ENCODE assay signal across 33 cellular contexts in genomic region chr10:3442451-3442990, GRCh38.
"Had no signal": no experiment of that assay in that cellular context is flagged by ENCODE, and none has a peak within 500 bp of the region (broad histone marks: within the 10 kb centered on the region; RNA-seq: fewer than 3 reads in every experiment).

No MANE protein-coding gene starts in this region.

- H3K9me3 ChIP-seq: ascending aorta had no signal

- H3K27me3 ChIP-seq: ascending aorta, cardiac muscle cell, Peyer's patch had no signal

- H3K27ac ChIP-seq: ascending aorta, cardiac muscle cell, Peyer's patch, RWPE1, WERI-Rb-1 had no signal

- DNase-seq: activated CD4-positive, alpha-beta T cell treated with anti-CD3 and anti-CD28 coated beads for 1 hour; activated CD4-positive, alpha-beta T cell treated with anti-CD3 and anti-CD28 coated beads, Interleukin-2, amount 10 ng/mL, durations not matched to agents 24 days and 14 days; activated CD4-positive, alpha-beta T cell treated with anti-CD3 and anti-CD28 coated beads, Interleukin-2, amount 50 U/mL, for 4 hours; activated CD4-positive, CD25-positive, alpha-beta regulatory T cell; activated CD8-positive, alpha-beta T cell treated with anti-CD3 and anti-CD28 coated beads for 36 hours; activated gamma-delta T cell; activated naive CD4-positive, alpha-beta T cell treated with Interleukin-2 at 50 U/mL for 16 hours; activated naive CD8-positive, alpha-beta T cell treated with anti-CD3 and anti-CD28 coated beads, Interleukin-2, amount 10 ng/mL, durations not matched to agents 7 days and 5 days; activated T-cell treated with anti-CD3 and anti-CD28 coated beads, Interleukin-2, amount 50 U/mL, for 1 hour; amygdala; MM.1S; MV-4-11; NCI-H1092; NCI-H1436 treated with DMSO at 0.1 percent for 48 hours; NCI-H1694 treated with DMSO at 0.1 percent for 48 hours; NCI-H2029 treated with DMSO at 0.1 percent for 48 hours; NCI-H2107; NCI-H2171; NCI-H510A; NCI-H526; NCI-H748 treated with DMSO at 0.1 percent for 48 hours; NK-92 treated with Interleukin-12 subunit alpha and Interleukin-12 subunit beta, amount 100 ng/mL, for 24 hours; PC-3; Peyer's patch; SIG-M5; SW 1271; T-helper 1 cell; T-helper 2 cell; T-helper 9 cell; WERI-Rb-1 had no signal

- H3K36me3 ChIP-seq: ascending aorta, cardiac muscle cell, Peyer's patch, WERI-Rb-1 had no signal

- H3K4me1 ChIP-seq: ascending aorta, Peyer's patch had no signal

- H3K4me3 ChIP-seq: ascending aorta, cardiac muscle cell, Peyer's patch had no signal
